1 cellular context compared by ENCODE assay signal in the genomic region with DNA sequence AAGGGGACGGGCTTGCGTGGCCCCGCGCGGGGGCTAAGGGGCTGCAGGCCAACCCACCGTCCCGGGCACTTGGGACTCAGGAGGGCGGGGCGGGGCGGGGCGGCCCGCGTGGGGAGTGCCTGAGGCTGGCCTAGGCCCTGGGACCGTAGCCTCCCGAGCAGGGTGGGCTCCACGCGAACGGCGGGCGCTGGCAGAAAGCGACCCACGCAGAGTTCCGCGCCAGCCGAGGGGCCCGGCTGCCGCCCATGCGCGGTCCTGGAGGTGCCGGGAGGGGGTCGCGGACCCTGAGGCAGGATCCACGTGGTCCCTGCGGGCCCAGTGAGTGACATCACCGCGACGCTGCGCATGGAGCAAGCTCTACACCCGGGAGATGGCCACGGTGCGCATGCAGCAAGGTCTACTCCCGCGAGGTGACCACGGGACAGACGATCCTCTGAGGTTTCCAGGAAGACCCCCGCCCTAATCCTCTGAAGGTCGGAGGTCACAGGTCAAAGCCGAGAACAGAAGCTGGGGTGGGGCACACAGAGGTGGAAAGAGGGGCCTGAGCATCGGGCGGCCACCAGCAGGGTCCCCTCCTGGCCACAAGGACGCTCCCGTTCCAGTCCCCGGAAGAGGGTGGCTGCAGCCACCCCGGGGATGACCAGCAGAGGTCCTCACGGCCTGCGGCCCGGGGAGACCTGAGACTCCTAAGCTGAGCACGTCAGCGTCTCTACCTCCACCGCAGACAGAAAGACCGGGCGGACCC.
A peak's percentile ranks its signal among the peaks of the same experiment; 100 is the strongest.
TF ChIP-seq lines count a peak whose summit lies in the region.

No MANE protein-coding gene starts in this region.

TF ChIP-seq in HepG2, 621 proteins besides CTCF, POLR2A, EP300 and RAD21 (continued from another document and continues in another):
- TF ChIP-seq JDP2 (CRISPR knock-in tag; IDR thresholded peaks at IDR 0.05; ENCODE audit: borderline replicate concordance): no peak
- no peak for TF ChIP-seq ZSCAN12 (CRISPR knock-in tag; IDR thresholded peaks at IDR 0.05)
- no peak for TF ChIP-seq KAT2B (IDR thresholded peaks at IDR 0.05; ENCODE audit: borderline replicate concordance, low read depth, low read length)
- no peak for TF ChIP-seq SYNCRIP (IDR thresholded peaks at IDR 0.05; ENCODE audit: insufficient read depth, low read depth, low read length)
- TF ChIP-seq CHD4 (IDR thresholded peaks at IDR 0.05; ENCODE audit: borderline replicate concordance, low read length): no peak
- no peak; the same call in 1 of the 2 replicates for TF ChIP-seq RFXAP (CRISPR knock-in tag; IDR thresholded peaks at IDR 0.05; ENCODE audit: borderline replicate concordance)
- TF ChIP-seq SRF (IDR thresholded peaks at IDR 0.05; ENCODE audit: low read depth, low read length): no peak
- no peak for TF ChIP-seq RAD51 (IDR thresholded peaks at IDR 0.05; ENCODE audit: borderline replicate concordance)
- TF ChIP-seq ZNF558 (CRISPR knock-in tag; IDR thresholded peaks at IDR 0.05; ENCODE audit: borderline replicate concordance): no peak
- TF ChIP-seq ISL2 (CRISPR knock-in tag; IDR thresholded peaks at IDR 0.05): peak; percentile 47
- TF ChIP-seq JUND (CRISPR knock-in tag; IDR thresholded peaks at IDR 0.05): peak; percentile 66; the same call in 1 of the 2 replicates
- TF ChIP-seq NR2F6 (IDR thresholded peaks at IDR 0.05): peak; percentile 69; the same call in 1 of the 2 replicates
- peak; percentile 70 for TF ChIP-seq NR2F6 (CRISPR knock-in tag; IDR thresholded peaks at IDR 0.05)
- TF ChIP-seq ZNF224 (CRISPR knock-in tag; IDR thresholded peaks at IDR 0.05): no peak; the same call in 1 of the 2 replicates
- TF ChIP-seq HDAC6 (IDR thresholded peaks at IDR 0.05; ENCODE audit: low read depth, low read length): no peak
- peak; percentile 67 for TF ChIP-seq HDAC1 (CRISPR knock-in tag; IDR thresholded peaks at IDR 0.05)
- no peak for TF ChIP-seq SMYD3 (CRISPR knock-in tag; IDR thresholded peaks at IDR 0.05)
- no peak for TF ChIP-seq NFYB (CRISPR knock-in tag; IDR thresholded peaks at IDR 0.05)
- TF ChIP-seq ZNF737 (CRISPR knock-in tag; IDR thresholded peaks at IDR 0.05; ENCODE audit: borderline replicate concordance): no peak
- TF ChIP-seq PRDM15 (CRISPR knock-in tag; IDR thresholded peaks at IDR 0.05): 0 out of 2 replicates have a peak, but pooled peaks have one; percentile 30
- TF ChIP-seq ZNF780A (CRISPR knock-in tag; IDR thresholded peaks at IDR 0.05): no peak
- no peak for TF ChIP-seq PCBP1 (IDR thresholded peaks at IDR 0.05; ENCODE audit: borderline replicate concordance, low read depth, low read length)
- TF ChIP-seq ZNF775 (CRISPR knock-in tag; IDR thresholded peaks at IDR 0.05; ENCODE audit: borderline replicate concordance): no peak
- TF ChIP-seq MAZ (IDR thresholded peaks at IDR 0.05; ENCODE audit: borderline replicate concordance, low read depth, low read length): peak; percentile 52; the same call in 1 of the 2 replicates
- peak; percentile 59; the same call in 1 of the 2 replicates for TF ChIP-seq MAZ (CRISPR knock-in tag; IDR thresholded peaks at IDR 0.05; ENCODE audit: low read depth)
- TF ChIP-seq ZNF841 (CRISPR knock-in tag; IDR thresholded peaks at IDR 0.05; ENCODE audit: borderline replicate concordance): no peak
- TF ChIP-seq ZSCAN31 (CRISPR knock-in tag; IDR thresholded peaks at IDR 0.05; ENCODE audit: low read depth): no peak
- no peak for TF ChIP-seq NFRKB (IDR thresholded peaks at IDR 0.05)
- TF ChIP-seq ZNF124 (CRISPR knock-in tag; IDR thresholded peaks at IDR 0.05): no peak
- no peak for TF ChIP-seq PAF1 (CRISPR knock-in tag; IDR thresholded peaks at IDR 0.05)
- no peak for TF ChIP-seq ATRX (CRISPR knock-in tag; IDR thresholded peaks at IDR 0.05; ENCODE audit: borderline replicate concordance)
- no peak for TF ChIP-seq ZBTB1 (CRISPR knock-in tag; IDR thresholded peaks at IDR 0.05; ENCODE audit: borderline replicate concordance)
- no peak for TF ChIP-seq EED (CRISPR knock-in tag; IDR thresholded peaks at IDR 0.05)
- peak; percentile 76; the same call in 1 of the 2 replicates for TF ChIP-seq SMAD1 (CRISPR knock-in tag; IDR thresholded peaks at IDR 0.05; ENCODE audit: borderline replicate concordance, low read depth)
- TF ChIP-seq SALL2 (CRISPR knock-in tag; IDR thresholded peaks at IDR 0.05): 0 out of 2 replicates have a peak, but pooled peaks have one; percentile 50
- no peak for TF ChIP-seq ZNF143 (CRISPR knock-in tag; IDR thresholded peaks at IDR 0.05)
- peak; percentile 81 for TF ChIP-seq ARHGAP35 (CRISPR knock-in tag; IDR thresholded peaks at IDR 0.05; ENCODE audit: borderline replicate concordance)
- peak; percentile 87 for TF ChIP-seq SALL1 (CRISPR knock-in tag; IDR thresholded peaks at IDR 0.05)
- TF ChIP-seq ZNF253 (CRISPR knock-in tag; IDR thresholded peaks at IDR 0.05; ENCODE audit: borderline replicate concordance): no peak
- TF ChIP-seq ZNF260 (CRISPR knock-in tag; IDR thresholded peaks at IDR 0.05; ENCODE audit: borderline replicate concordance, low read depth): no peak
- TF ChIP-seq RNF2 (conservative IDR thresholded peaks at IDR 0.05; ENCODE audit: low read depth): peak; percentile 95
- 0 out of 2 replicates have a peak, but pooled peaks have one; percentile 12 for TF ChIP-seq ZNF343 (CRISPR knock-in tag; IDR thresholded peaks at IDR 0.05)
- no peak for TF ChIP-seq MAFF (IDR thresholded peaks at IDR 0.05; ENCODE audit: low read depth, low read length)
- TF ChIP-seq, protein P1, sequence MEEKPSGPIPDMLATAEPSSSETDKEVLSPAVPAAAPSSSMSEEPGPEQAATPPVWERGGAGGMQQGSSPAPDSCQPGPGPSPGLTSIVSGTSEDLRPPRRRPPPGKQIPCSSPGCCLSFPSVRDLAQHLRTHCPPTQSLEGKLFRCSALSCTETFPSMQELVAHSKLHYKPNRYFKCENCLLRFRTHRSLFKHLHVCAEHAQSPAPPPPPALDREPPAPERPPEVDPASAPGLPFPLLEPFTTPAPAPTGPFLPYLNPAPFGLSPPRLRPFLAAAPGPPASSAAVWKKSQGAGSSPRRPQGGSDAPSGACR (CRISPR knock-in tag; IDR thresholded peaks at IDR 0.05): peak; percentile 91
- TF ChIP-seq RFXANK (CRISPR knock-in tag; IDR thresholded peaks at IDR 0.05): no peak
- TF ChIP-seq ZFP91 (CRISPR knock-in tag; IDR thresholded peaks at IDR 0.05; ENCODE audit: borderline replicate concordance): peak; percentile 64; the same call in 1 of the 2 replicates
- TF ChIP-seq ZNF225 (CRISPR knock-in tag; IDR thresholded peaks at IDR 0.05): peak; percentile 73
- no peak for TF ChIP-seq ZNF24 (IDR thresholded peaks at IDR 0.05)
- TF ChIP-seq FOXJ3 (CRISPR knock-in tag; IDR thresholded peaks at IDR 0.05; ENCODE audit: borderline replicate concordance): no peak; the same call in 1 of the 2 replicates
- no peak; the same call in 1 of the 2 replicates for TF ChIP-seq ZNF235 (CRISPR knock-in tag; IDR thresholded peaks at IDR 0.05; ENCODE audit: borderline replicate concordance)
- no peak for TF ChIP-seq ZNF138 (CRISPR knock-in tag; IDR thresholded peaks at IDR 0.05; ENCODE audit: low read depth)
- TF ChIP-seq, protein P2, sequence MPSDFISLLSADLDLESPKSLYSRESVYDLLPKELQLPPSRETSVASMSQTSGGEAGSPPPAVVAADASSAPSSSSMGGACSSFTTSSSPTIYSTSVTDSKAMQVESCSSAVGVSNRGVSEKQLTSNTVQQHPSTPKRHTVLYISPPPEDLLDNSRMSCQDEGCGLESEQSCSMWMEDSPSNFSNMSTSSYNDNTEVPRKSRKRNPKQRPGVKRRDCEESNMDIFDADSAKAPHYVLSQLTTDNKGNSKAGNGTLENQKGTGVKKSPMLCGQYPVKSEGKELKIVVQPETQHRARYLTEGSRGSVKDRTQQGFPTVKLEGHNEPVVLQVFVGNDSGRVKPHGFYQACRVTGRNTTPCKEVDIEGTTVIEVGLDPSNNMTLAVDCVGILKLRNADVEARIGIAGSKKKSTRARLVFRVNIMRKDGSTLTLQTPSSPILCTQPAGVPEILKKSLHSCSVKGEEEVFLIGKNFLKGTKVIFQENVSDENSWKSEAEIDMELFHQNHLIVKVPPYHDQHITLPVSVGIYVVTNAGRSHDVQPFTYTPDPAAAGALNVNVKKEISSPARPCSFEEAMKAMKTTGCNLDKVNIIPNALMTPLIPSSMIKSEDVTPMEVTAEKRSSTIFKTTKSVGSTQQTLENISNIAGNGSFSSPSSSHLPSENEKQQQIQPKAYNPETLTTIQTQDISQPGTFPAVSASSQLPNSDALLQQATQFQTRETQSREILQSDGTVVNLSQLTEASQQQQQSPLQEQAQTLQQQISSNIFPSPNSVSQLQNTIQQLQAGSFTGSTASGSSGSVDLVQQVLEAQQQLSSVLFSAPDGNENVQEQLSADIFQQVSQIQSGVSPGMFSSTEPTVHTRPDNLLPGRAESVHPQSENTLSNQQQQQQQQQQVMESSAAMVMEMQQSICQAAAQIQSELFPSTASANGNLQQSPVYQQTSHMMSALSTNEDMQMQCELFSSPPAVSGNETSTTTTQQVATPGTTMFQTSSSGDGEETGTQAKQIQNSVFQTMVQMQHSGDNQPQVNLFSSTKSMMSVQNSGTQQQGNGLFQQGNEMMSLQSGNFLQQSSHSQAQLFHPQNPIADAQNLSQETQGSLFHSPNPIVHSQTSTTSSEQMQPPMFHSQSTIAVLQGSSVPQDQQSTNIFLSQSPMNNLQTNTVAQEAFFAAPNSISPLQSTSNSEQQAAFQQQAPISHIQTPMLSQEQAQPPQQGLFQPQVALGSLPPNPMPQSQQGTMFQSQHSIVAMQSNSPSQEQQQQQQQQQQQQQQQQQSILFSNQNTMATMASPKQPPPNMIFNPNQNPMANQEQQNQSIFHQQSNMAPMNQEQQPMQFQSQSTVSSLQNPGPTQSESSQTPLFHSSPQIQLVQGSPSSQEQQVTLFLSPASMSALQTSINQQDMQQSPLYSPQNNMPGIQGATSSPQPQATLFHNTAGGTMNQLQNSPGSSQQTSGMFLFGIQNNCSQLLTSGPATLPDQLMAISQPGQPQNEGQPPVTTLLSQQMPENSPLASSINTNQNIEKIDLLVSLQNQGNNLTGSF (CRISPR knock-in tag; IDR thresholded peaks at IDR 0.05): peak; percentile 81
- TF ChIP-seq PLRG1 (conservative IDR thresholded peaks at IDR 0.05): no peak
- TF ChIP-seq ZSCAN9 (CRISPR knock-in tag; IDR thresholded peaks at IDR 0.05; ENCODE audit: borderline replicate concordance): 0 out of 2 replicates have a peak, but pooled peaks have one; percentile 38
- TF ChIP-seq ZNF703 (CRISPR knock-in tag; IDR thresholded peaks at IDR 0.05; ENCODE audit: borderline replicate concordance): 0 out of 2 replicates have a peak, but pooled peaks have one; percentile 33
- TF ChIP-seq ZNF121 (CRISPR knock-in tag; IDR thresholded peaks at IDR 0.05): peak; percentile 63; the same call in 1 of the 2 replicates
- TF ChIP-seq ATAD3A (CRISPR knock-in tag; IDR thresholded peaks at IDR 0.05): no peak
- TF ChIP-seq MNT (IDR thresholded peaks at IDR 0.05): peak; percentile 45; the same call in 1 of the 2 replicates
- TF ChIP-seq, protein P3, sequence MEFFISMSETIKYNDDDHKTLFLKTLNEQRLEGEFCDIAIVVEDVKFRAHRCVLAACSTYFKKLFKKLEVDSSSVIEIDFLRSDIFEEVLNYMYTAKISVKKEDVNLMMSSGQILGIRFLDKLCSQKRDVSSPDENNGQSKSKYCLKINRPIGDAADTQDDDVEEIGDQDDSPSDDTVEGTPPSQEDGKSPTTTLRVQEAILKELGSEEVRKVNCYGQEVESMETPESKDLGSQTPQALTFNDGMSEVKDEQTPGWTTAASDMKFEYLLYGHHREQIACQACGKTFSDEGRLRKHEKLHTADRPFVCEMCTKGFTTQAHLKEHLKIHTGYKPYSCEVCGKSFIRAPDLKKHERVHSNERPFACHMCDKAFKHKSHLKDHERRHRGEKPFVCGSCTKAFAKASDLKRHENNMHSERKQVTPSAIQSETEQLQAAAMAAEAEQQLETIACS (CRISPR knock-in tag; IDR thresholded peaks at IDR 0.05): no peak
